Comparison of ENCODE assay signal across 31 cellular contexts in the genomic region with DNA sequence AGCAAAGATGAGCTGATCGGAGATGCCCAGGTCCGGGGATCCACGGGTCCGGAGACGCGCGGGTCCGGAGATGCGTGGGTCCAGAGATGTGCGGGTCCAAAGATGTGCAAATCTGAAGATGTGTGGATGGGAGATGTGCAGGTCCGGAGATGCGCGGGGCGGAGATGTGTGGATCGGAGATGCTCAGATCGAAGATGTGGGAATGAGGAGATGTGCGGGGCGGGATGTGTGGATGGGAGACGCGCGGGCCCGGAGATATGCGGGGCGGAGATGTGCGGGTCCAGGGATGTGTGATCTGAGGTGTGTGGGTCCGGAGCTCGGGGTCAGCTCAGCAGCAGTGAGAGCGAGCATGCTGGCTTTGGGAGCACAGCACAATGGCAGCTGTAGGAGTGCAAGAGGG. TPM values are rescaled to one million over a fixed set of nuclear protein-coding genes. Genes with fewer than 3 reads are reported as not detected.
"Had no signal": no experiment of that assay in that cellular context is flagged by ENCODE, and none has a peak within 500 bp of the region (broad histone marks: within the 10 kb centered on the region; RNA-seq: fewer than 3 reads in every experiment).

No MANE protein-coding gene starts in this region.

- H3K27me3 ChIP-seq: ascending aorta, cardiac muscle cell had no signal

- ATAC-seq: activated CD8-positive, alpha-beta memory T cell treated with anti-CD3 and anti-CD28 coated beads, Interleukin-2, amount 10 ng/mL, durations not matched to agents 7 days and 5 days; activated CD8-positive, alpha-beta T cell treated with anti-CD3 and anti-CD28 coated beads, Interleukin-2, amount 10 ng/mL, durations not matched to agents 7 days and 5 days; activated naive CD8-positive, alpha-beta T cell treated with anti-CD3 and anti-CD28 coated beads, Interleukin-2, amount 50 U/mL, for 24 hours had no signal

- H3K4me3 ChIP-seq: ascending aorta, cardiac muscle cell had no signal

- H3K27ac ChIP-seq: ascending aorta, cardiac muscle cell, VCaP had no signal

- FAIRE-seq: bronchial epithelial cell, TTC549 had no signal

- DNase-seq: activated B cell treated with CpG ODN at 0.5 μM for 24 hours; activated CD4-positive, alpha-beta memory T cell treated with anti-CD3 and anti-CD28 coated beads, Interleukin-2, amount 10 ng/mL, durations not matched to agents 7 days and 5 days; activated CD4-positive, alpha-beta T cell treated with anti-CD3 and anti-CD28 coated beads for 4 hours; activated CD4-positive, alpha-beta T cell treated with anti-CD3 and anti-CD28 coated beads, Interleukin-2, amount 10 ng/mL, durations not matched to agents 24 days and 14 days; activated CD4-positive, alpha-beta T cell treated with anti-CD3 and anti-CD28 coated beads, Interleukin-2, amount 50 U/mL, for 1 hour; activated CD4-positive, alpha-beta T cell treated with anti-CD3 and anti-CD28 coated beads, Interleukin-2, amount 50 U/mL, for 48 hours; activated CD4-positive, CD25-positive, alpha-beta regulatory T cell treated with anti-CD3 and anti-CD28 coated beads, Interleukin-2, amount 50 U/mL, for 72 hours; activated CD8-positive, alpha-beta memory T cell treated with anti-CD3 and anti-CD28 coated beads for 24 hours; activated CD8-positive, alpha-beta memory T cell treated with anti-CD3 and anti-CD28 coated beads, Interleukin-2, amount 10 ng/mL, durations not matched to agents 7 days and 5 days; activated CD8-positive, alpha-beta memory T cell treated with anti-CD3 and anti-CD28 coated beads, Interleukin-2, amount 50 U/mL, for 48 hours; activated CD8-positive, alpha-beta T cell treated with anti-CD3 and anti-CD28 coated beads, Interleukin-2, amount 10 ng/mL, durations not matched to agents 7 days and 5 days; activated effector memory CD4-positive, alpha-beta T cell treated with Interleukin-2 at 50 U/mL for 16 hours; activated gamma-delta T cell; activated naive CD4-positive, alpha-beta T cell treated with anti-CD3 and anti-CD28 coated beads, Interleukin-2, amount 10 ng/mL, durations not matched to agents 7 days and 5 days; activated naive CD4-positive, alpha-beta T cell treated with Interleukin-2 at 50 U/mL for 16 hours; activated naive CD8-positive, alpha-beta T cell treated with anti-CD3 and anti-CD28 coated beads, Interleukin-2, amount 10 ng/mL, durations not matched to agents 7 days and 5 days; activated naive CD8-positive, alpha-beta T cell treated with anti-CD3 and anti-CD28 coated beads, Interleukin-2, amount 50 U/mL, for 24 hours; activated T-cell treated with anti-CD3 and anti-CD28 coated beads, Interleukin-2, amount 50 U/mL, for 24 hours; activated T-cell treated with anti-CD3 and anti-CD28 coated beads, Interleukin-2, amount 50 U/mL, for 48 hours; amygdala; anterior cingulate cortex; caudate nucleus; T-helper 1 cell; T-helper 2 cell; T-helper 9 cell had no signal

- H3K4me1 ChIP-seq: ascending aorta had no signal

RNA-seq across cellular contexts. Expression of a gene that starts 48.5 kb away (rescaled TPM):
- total RNA-seq: activated B cell treated with CpG ODN at 0.5 μM for 24 hours; activated CD4-positive, alpha-beta memory T cell treated with anti-CD3 and anti-CD28 coated beads, Interleukin-2, amount 10 ng/mL, durations not matched to agents 7 days and 5 days; activated CD4-positive, alpha-beta T cell treated with anti-CD3 and anti-CD28 coated beads, Interleukin-2, amount 10 ng/mL, durations not matched to agents 24 days and 14 days; activated CD8-positive, alpha-beta memory T cell treated with anti-CD3 and anti-CD28 coated beads, Interleukin-2, amount 10 ng/mL, durations not matched to agents 7 days and 5 days; activated CD8-positive, alpha-beta T cell treated with anti-CD3 and anti-CD28 coated beads, Interleukin-2, amount 10 ng/mL, durations not matched to agents 7 days and 5 days; activated naive CD8-positive, alpha-beta T cell treated with anti-CD3 and anti-CD28 coated beads, Interleukin-2, amount 10 ng/mL, durations not matched to agents 7 days and 5 days; activated T-helper 2 cell treated with anti-CD3 and anti-CD28 coated beads, Interferon-gamma antibody, Interleukin-2, Interleukin-4, amounts not matched to agents 10 μg/mL and 5 μg/mL and 100 μg/mL, durations not matched to agents 14 hours and 24 hours and 36 hours; ascending aorta; bronchial epithelial cell had no signal
